1 cellular context compared by ENCODE assay signal in genomic region chr21:38965910-38966504, GRCh38.
A peak's percentile ranks its signal among the peaks of the same experiment; 100 is the strongest.
TF ChIP-seq lines count a peak whose summit lies in the region.

No MANE protein-coding gene starts in this region.

TF ChIP-seq in HepG2, 621 proteins besides CTCF, POLR2A, EP300 and RAD21 (continued from another document and continues in another):
- TF ChIP-seq TRIM24 (CRISPR knock-in tag; IDR thresholded peaks at IDR 0.05): no peak
- no peak for TF ChIP-seq ZNF782 (CRISPR knock-in tag; IDR thresholded peaks at IDR 0.05; ENCODE audit: borderline replicate concordance)
- peak; percentile 64; the same call in 1 of the 2 replicates for TF ChIP-seq FOXC1 (CRISPR knock-in tag; IDR thresholded peaks at IDR 0.05; ENCODE audit: borderline replicate concordance)
- peak; percentile 92 for TF ChIP-seq MED1 (CRISPR knock-in tag; IDR thresholded peaks at IDR 0.05)
- no peak for TF ChIP-seq BCLAF1 (IDR thresholded peaks at IDR 0.05)
- no peak for TF ChIP-seq ZNF318 (CRISPR knock-in tag; IDR thresholded peaks at IDR 0.05)
- TF ChIP-seq FOXP1 (IDR thresholded peaks at IDR 0.05): no peak
- TF ChIP-seq FOXP1 (CRISPR knock-in tag; IDR thresholded peaks at IDR 0.05): peak; percentile 92
- TF ChIP-seq ZNF556 (CRISPR knock-in tag; IDR thresholded peaks at IDR 0.05; ENCODE audit: borderline replicate concordance): peak; percentile 55; the same call in 1 of the 2 replicates
- peak; percentile 41; the same call in 1 of the 2 replicates for TF ChIP-seq NR2F6 (IDR thresholded peaks at IDR 0.05)
- peak; percentile 56 for TF ChIP-seq NR2F6 (CRISPR knock-in tag; IDR thresholded peaks at IDR 0.05)
- TF ChIP-seq HNF1B (CRISPR knock-in tag; IDR thresholded peaks at IDR 0.05): peak; percentile 60
- peak; percentile 85 for TF ChIP-seq ARID5B (CRISPR knock-in tag; IDR thresholded peaks at IDR 0.05)
- peak; percentile 55; the same call in 1 of the 2 replicates for TF ChIP-seq ZMAT3 (CRISPR knock-in tag; conservative IDR thresholded peaks at IDR 0.05)
- TF ChIP-seq ZNF883 (CRISPR knock-in tag; IDR thresholded peaks at IDR 0.05; ENCODE audit: not compliant biosample characterization): no peak
- TF ChIP-seq ZNF670 (CRISPR knock-in tag; IDR thresholded peaks at IDR 0.05; ENCODE audit: borderline replicate concordance): peak; percentile 65
- TF ChIP-seq ZFP36L1 (CRISPR knock-in tag; IDR thresholded peaks at IDR 0.05): peak; percentile 86
- TF ChIP-seq IRF2 (CRISPR knock-in tag; IDR thresholded peaks at IDR 0.05): peak; percentile 76
- TF ChIP-seq ZNF776 (CRISPR knock-in tag; IDR thresholded peaks at IDR 0.05): no peak
- no peak for TF ChIP-seq NCOA1 (CRISPR knock-in tag; IDR thresholded peaks at IDR 0.05)
- no peak for TF ChIP-seq MBD4 (IDR thresholded peaks at IDR 0.05; ENCODE audit: borderline replicate concordance, low read length)
- 0 out of 2 replicates have a peak, but pooled peaks have one; percentile 29 for TF ChIP-seq MYNN (CRISPR knock-in tag; IDR thresholded peaks at IDR 0.05; ENCODE audit: low read depth)
- no peak for TF ChIP-seq ZNF570 (CRISPR knock-in tag; IDR thresholded peaks at IDR 0.05; ENCODE audit: borderline replicate concordance)
- TF ChIP-seq DRAP1 (CRISPR knock-in tag; IDR thresholded peaks at IDR 0.05): peak; percentile 84
- TF ChIP-seq ZNF280B (CRISPR knock-in tag; IDR thresholded peaks at IDR 0.05; ENCODE audit: borderline replicate concordance): 0 out of 2 replicates have a peak, but pooled peaks have one; percentile 26
- no peak for TF ChIP-seq NRL (CRISPR knock-in tag; IDR thresholded peaks at IDR 0.05; ENCODE audit: borderline replicate concordance)
- no peak; the same call in 1 of the 2 replicates for TF ChIP-seq HMG20A (CRISPR knock-in tag; IDR thresholded peaks at IDR 0.05; ENCODE audit: borderline replicate concordance)
- peak; percentile 84 for TF ChIP-seq CEBPB (IDR thresholded peaks at IDR 0.05; ENCODE audit: borderline replicate concordance, low read depth, low read length)
- peak; percentile 68 for TF ChIP-seq KAT8 (CRISPR knock-in tag; IDR thresholded peaks at IDR 0.05)
- TF ChIP-seq GABPB1 (CRISPR knock-in tag; IDR thresholded peaks at IDR 0.05): peak; percentile 69
- TF ChIP-seq THRA (CRISPR knock-in tag; IDR thresholded peaks at IDR 0.05; ENCODE audit: borderline replicate concordance): peak; percentile 49; the same call in 1 of the 2 replicates
- TF ChIP-seq NFYB (CRISPR knock-in tag; IDR thresholded peaks at IDR 0.05): peak; percentile 98
- no peak for TF ChIP-seq SRSF1 (optimal IDR thresholded peaks at IDR 0.05; ENCODE audit: low read depth, low read length)
- no peak for TF ChIP-seq FOXA1 (IDR thresholded peaks at IDR 0.05)
- peak; percentile 28; the same call in 1 of the 2 replicates for TF ChIP-seq FOXA1 (CRISPR knock-in tag; IDR thresholded peaks at IDR 0.05)
- TF ChIP-seq POLR2G (IDR thresholded peaks at IDR 0.05; ENCODE audit: low read depth, low read length): peak; percentile 80
- TF ChIP-seq ZNF562 (CRISPR knock-in tag; IDR thresholded peaks at IDR 0.05; ENCODE audit: borderline replicate concordance): no peak
- TF ChIP-seq MLLT10 (CRISPR knock-in tag; IDR thresholded peaks at IDR 0.05): no peak
- TF ChIP-seq AGO2 (optimal IDR thresholded peaks at IDR 0.05; ENCODE audit: low read depth, low read length): no peak
- TF ChIP-seq TCF7 (IDR thresholded peaks at IDR 0.05; ENCODE audit: low read depth): 0 out of 2 replicates have a peak, but pooled peaks have one; percentile 15
- TF ChIP-seq ZNF382 (CRISPR knock-in tag; IDR thresholded peaks at IDR 0.05; ENCODE audit: borderline replicate concordance): no peak
- peak; percentile 67; the same call in 1 of the 2 replicates for TF ChIP-seq ZNF788 (CRISPR knock-in tag; IDR thresholded peaks at IDR 0.05; ENCODE audit: borderline replicate concordance)
- TF ChIP-seq SIX1 (CRISPR knock-in tag; IDR thresholded peaks at IDR 0.05; ENCODE audit: borderline replicate concordance): 0 out of 2 replicates have a peak, but pooled peaks have one; percentile 11
- TF ChIP-seq CEBPG (CRISPR knock-in tag; IDR thresholded peaks at IDR 0.05): peak; percentile 89
